Comparison of ENCODE assay signal across 20 cellular contexts in the genomic region with DNA sequence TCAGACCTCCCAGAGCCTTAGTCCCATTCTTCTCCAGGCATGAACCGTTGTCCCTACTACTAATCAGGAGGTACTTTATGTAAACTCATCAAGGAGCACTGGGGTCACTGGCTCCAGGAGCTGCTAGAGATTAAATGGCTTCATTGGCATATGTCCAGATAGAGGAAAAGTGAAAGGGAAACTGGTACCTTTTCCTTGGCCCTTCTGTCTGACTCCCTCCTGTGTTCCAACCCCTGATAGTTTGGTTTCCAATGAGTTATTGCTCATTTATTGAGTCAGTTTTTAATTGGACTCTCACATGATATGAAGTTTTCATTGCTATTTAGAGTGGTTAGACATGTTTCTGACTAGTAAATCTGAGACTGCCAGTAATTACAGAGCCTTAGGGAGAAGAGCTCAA.
DNase-seq lines count a peak whose midpoint lies in the region; ATAC-seq lines count a peak whose summit lies in the region.
"Had no signal": no experiment of that assay in that cellular context is flagged by ENCODE, and none has a peak within 500 bp of the region (broad histone marks: within the 10 kb centered on the region; RNA-seq: fewer than 3 reads in every experiment).

No MANE protein-coding gene starts in this region.

- intact Hi-C loops in aorta (cut with DNase I), result no loop called here

- DNase-seq in NCI-H2196 (lab: John Stamatoyannopoulos, UW; ENCODE audit: unreplicated experiment) (peak; percentile 56), NCI-H2196 treated with DMSO at 0.1 percent for 48 hours (lab: John Stamatoyannopoulos, UW; ENCODE audit: unreplicated experiment) (no peak), NCI-H1694 (lab: John Stamatoyannopoulos, UW) (peak; percentile 49), NCI-H524 treated with DMSO at 0.1 percent for 48 hours (lab: John Stamatoyannopoulos, UW) (peak; percentile 79), aorta (no peak)
- DNase-seq: Calu3; cerebellar nuclear complex; effector CD8-positive, alpha-beta T cell; H9; IMR-90; NCI-H345; PC-3; SHP77 treated with DMSO at 0.1 percent for 48 hours had no signal

- no peak overlapping the region for H3K4me3 ChIP-seq in muscle layer of duodenum (ENCODE audit: low read depth in 1 of 2, low read length in 2 of 2)
- no peak overlapping the region for H3K4me3 ChIP-seq in aorta (ENCODE audit: low read length in 2 of 2)
- H3K4me3 ChIP-seq: neural progenitor cell, smooth muscle cell had no signal

- H3K27ac ChIP-seq in muscle layer of duodenum (ENCODE audit: low read length), result peak overlapping the region; percentile 24
- H3K27ac ChIP-seq in aorta (ENCODE audit: low read depth in 1 of 2, low read length in 2 of 2), result no peak overlapping the region
- H3K27ac ChIP-seq: 22Rv1, HL-60, neural progenitor cell had no signal

- ATAC-seq in HG03108 (IDR thresholded peaks at IDR 0.05; ENCODE audit: unreplicated experiment) (no peak), GM21526 (IDR thresholded peaks at IDR 0.05; ENCODE audit: low FRiP score, unreplicated experiment) (no peak), aorta (ENCODE audit: low FRiP score) (no peak)
- ATAC-seq: PC-3 had no signal

- H3K36me3 ChIP-seq in muscle layer of duodenum (ENCODE audit: control insufficient read depth in 1 of 2, insufficient read depth in 2 of 2, low read length in 2 of 2) (no peaks in the 10 kb centered on the region), aorta (ENCODE audit: control insufficient read depth in 1 of 2, insufficient read depth in 2 of 2, low read length in 1 of 2) (no peaks in the 10 kb centered on the region)
- H3K36me3 ChIP-seq: neural progenitor cell had no signal

- WGBS in aorta, 2 donors, result 67 to 77% methylated on average over 1 of the region's 1 CpG

- H3K4me1 ChIP-seq in muscle layer of duodenum (ENCODE audit: control insufficient read depth in 1 of 2, insufficient read depth in 2 of 2, low read length in 2 of 2) (peaks cover 6 to 14% of the 10 kb centered on the region in 2 donors), aorta (ENCODE audit: control insufficient read depth in 1 of 2, insufficient read depth in 2 of 2, low read length in 2 of 2) (no peaks in the 10 kb centered on the region)

- H3K27me3 ChIP-seq in muscle layer of duodenum (ENCODE audit: low read depth, low read length) (no peaks in the 10 kb centered on the region), aorta (ENCODE audit: control insufficient read depth in 1 of 2, insufficient read depth in 2 of 2, low read length in 1 of 2) (no peaks in the 10 kb centered on the region)
- H3K27me3 ChIP-seq: neural progenitor cell had no signal

- no peaks in the 10 kb centered on the region for H3K9me3 ChIP-seq in muscle layer of duodenum (ENCODE audit: control insufficient read depth in 1 of 2, low read length in 2 of 2)
- no peaks in the 10 kb centered on the region for H3K9me3 ChIP-seq in aorta (ENCODE audit: control insufficient read depth, low read length)

Comparison
In these comparisons a context has a peak if more than half of its experiments do, and no peak if none do; other contexts are left out.
1. DNase-seq: peak in NCI-H2196 (single experiment), NCI-H1694 (single experiment) and NCI-H524 treated with DMSO at 0.1 percent for 48 hours (single experiment); none in NCI-H2196 treated with DMSO at 0.1 percent for 48 hours (single experiment) and aorta (0 of 2).